16 cellular contexts compared by ENCODE assay signal in genomic region chr2:86065512-86065911, GRCh38. TPM values are rescaled to one million over a fixed set of nuclear protein-coding genes. Genes with fewer than 3 reads are reported as not detected.
DNase-seq lines count a peak whose midpoint lies in the region; ATAC-seq lines count a peak whose summit lies in the region.
"Had no signal": no experiment of that assay in that cellular context is flagged by ENCODE, and none has a peak within 500 bp of the region (broad histone marks: within the 10 kb centered on the region; RNA-seq: fewer than 3 reads in every experiment).

No MANE protein-coding gene starts in this region.

- H3K27ac ChIP-seq in angular gyrus (ENCODE audit: low read depth, low read length): peak overlapping the region; percentile 82
- H3K27ac ChIP-seq: BLaER1, lower lobe of right lung, neural progenitor cell, VCaP had no signal

- no peak overlapping the region for H3K27ac Mint-ChIP-seq in activated T-helper 1 cell treated with anti-CD3 and anti-CD28 coated beads, Interleukin-12 subunit alpha, Interleukin-12 subunit beta, Interleukin-2, Interleukin-4 antibody, amounts not matched to agents 30 ng/mL and 10 ng/mL and 1 ng/mL, durations not matched to agents 14 hours and 24 hours and 36 hours
- H3K27ac Mint-ChIP-seq: neural progenitor cell had no signal

- intact Hi-C loops in left ventricle myocardium superior (cut with micrococcal nuclease): no loop called here
- intact Hi-C loops in activated T-helper 1 cell treated with anti-CD3 and anti-CD28 coated beads, Interleukin-12 subunit alpha, Interleukin-12 subunit beta, Interleukin-2, Interleukin-4 antibody, amounts not matched to agents 30 ng/mL and 10 ng/mL and 1 ng/mL, durations not matched to agents 14 hours and 24 hours and 36 hours (cut with micrococcal nuclease): no loop called here

- ATAC-seq in left ventricle myocardium superior (peak; percentile 54), HG03565 (IDR thresholded peaks at IDR 0.05; ENCODE audit: unreplicated experiment) (no peak)
- ATAC-seq: lower lobe of right lung had no signal

- H3K4me1 Mint-ChIP-seq in activated T-helper 1 cell treated with anti-CD3 and anti-CD28 coated beads, Interleukin-12 subunit alpha, Interleukin-12 subunit beta, Interleukin-2, Interleukin-4 antibody, amounts not matched to agents 30 ng/mL and 10 ng/mL and 1 ng/mL, durations not matched to agents 14 hours and 24 hours and 36 hours (ENCODE audit: low read depth): peaks cover 30% of the 10 kb centered on the region
- H3K4me1 Mint-ChIP-seq: neural progenitor cell had no signal

- H3K9me3 Mint-ChIP-seq in activated T-helper 1 cell treated with anti-CD3 and anti-CD28 coated beads, Interleukin-12 subunit alpha, Interleukin-12 subunit beta, Interleukin-2, Interleukin-4 antibody, amounts not matched to agents 30 ng/mL and 10 ng/mL and 1 ng/mL, durations not matched to agents 14 hours and 24 hours and 36 hours: peaks cover 3% of the 10 kb centered on the region

- H3K4me3 Mint-ChIP-seq in activated T-helper 1 cell treated with anti-CD3 and anti-CD28 coated beads, Interleukin-12 subunit alpha, Interleukin-12 subunit beta, Interleukin-2, Interleukin-4 antibody, amounts not matched to agents 30 ng/mL and 10 ng/mL and 1 ng/mL, durations not matched to agents 14 hours and 24 hours and 36 hours: no peak overlapping the region
- H3K4me3 Mint-ChIP-seq: neural progenitor cell had no signal

- DNase-seq in GM04504 (ENCODE audit: low read depth): peak; percentile 60
- no peak for DNase-seq in left ventricle myocardium superior
- peak; percentile 51 for DNase-seq in superior temporal gyrus (ENCODE audit: extremely low spot score)
- no peak for DNase-seq in glomerular visceral epithelial cell (ENCODE audit: extremely low spot score)
- DNase-seq in activated T-helper 1 cell treated with anti-CD3 and anti-CD28 coated beads, Interleukin-12 subunit alpha, Interleukin-12 subunit beta, Interleukin-2, Interleukin-4 antibody, amounts not matched to agents 30 ng/mL and 10 ng/mL and 1 ng/mL, durations not matched to agents 14 hours and 24 hours and 36 hours (ENCODE audit: low spot score): no peak
- DNase-seq in NCI-H1092 (lab: John Stamatoyannopoulos, UW): no peak
- DNase-seq: activated naive CD4-positive, alpha-beta T cell treated with Interleukin-2 at 50 U/mL for 16 hours; cerebellar nuclear complex; DMS79; lower lobe of right lung; substantia nigra had no signal

- H3K36me3 Mint-ChIP-seq in activated T-helper 1 cell treated with anti-CD3 and anti-CD28 coated beads, Interleukin-12 subunit alpha, Interleukin-12 subunit beta, Interleukin-2, Interleukin-4 antibody, amounts not matched to agents 30 ng/mL and 10 ng/mL and 1 ng/mL, durations not matched to agents 14 hours and 24 hours and 36 hours (ENCODE audit: low read depth): peaks cover 69% of the 10 kb centered on the region

- no peaks in the 10 kb centered on the region for H3K27me3 Mint-ChIP-seq in activated T-helper 1 cell treated with anti-CD3 and anti-CD28 coated beads, Interleukin-12 subunit alpha, Interleukin-12 subunit beta, Interleukin-2, Interleukin-4 antibody, amounts not matched to agents 30 ng/mL and 10 ng/mL and 1 ng/mL, durations not matched to agents 14 hours and 24 hours and 36 hours (ENCODE audit: insufficient read depth)

RNA-seq across cellular contexts. Expression of gene POLR1A, which starts 40.2 kb away (rescaled TPM):
- total RNA-seq in left ventricle myocardium superior: 15.4 TPM
- total RNA-seq in activated T-helper 1 cell treated with anti-CD3 and anti-CD28 coated beads, Interleukin-12 subunit alpha, Interleukin-12 subunit beta, Interleukin-2, Interleukin-4 antibody, amounts not matched to agents 30 ng/mL and 10 ng/mL and 1 ng/mL, durations not matched to agents 14 hours and 24 hours and 36 hours: 69.7 and 74.6 TPM in 2 replicates

RNA-seq across cellular contexts. Expression of gene PTCD3, which starts 40.5 kb away (rescaled TPM):
- 158 TPM for total RNA-seq in left ventricle myocardium superior
- 164 and 165 TPM in 2 replicates for total RNA-seq in activated T-helper 1 cell treated with anti-CD3 and anti-CD28 coated beads, Interleukin-12 subunit alpha, Interleukin-12 subunit beta, Interleukin-2, Interleukin-4 antibody, amounts not matched to agents 30 ng/mL and 10 ng/mL and 1 ng/mL, durations not matched to agents 14 hours and 24 hours and 36 hours

Comparison
In these comparisons a context has a peak if more than half of its experiments do, and no peak if none do; other contexts are left out.
1. DNase-seq: peak in GM04504 (single experiment) and superior temporal gyrus (single experiment); none in left ventricle myocardium superior (single experiment), glomerular visceral epithelial cell (single experiment), activated T-helper 1 cell treated with anti-CD3 and anti-CD28 coated beads, Interleukin-12 subunit alpha, Interleukin-12 subunit beta, Interleukin-2, Interleukin-4 antibody, amounts not matched to agents 30 ng/mL and 10 ng/mL and 1 ng/mL, durations not matched to agents 14 hours and 24 hours and 36 hours (single experiment) and NCI-H1092 (single experiment).